ENCODE assay signal across 28 cellular contexts in genomic region chr19:55111238-55111831, GRCh38. TPM values are rescaled to one million over a fixed set of nuclear protein-coding genes. Genes with fewer than 3 reads are reported as not detected.
DNase-seq lines count a peak whose midpoint lies in the region; ATAC-seq and TF ChIP-seq lines count a peak whose summit lies in the region.
"Had no signal": no experiment of that assay in that cellular context is flagged by ENCODE, and none has a peak within 500 bp of the region (broad histone marks: within the 10 kb centered on the region; RNA-seq: fewer than 3 reads in every experiment).

No MANE protein-coding gene starts in this region.

- 52 to 53% methylated on average over 20 to 21 of the region's 21 CpGs for WGBS in GM23248 (ENCODE audit: low coverage in 1 of 2, low lambda C conversion rate in 2 of 2, missing lambda C conversion rate in 2 of 2), 2 experiments
- 82 to 91% methylated on average over 21 of the region's 21 CpGs for WGBS in lung, 2 donors

- ATAC-seq in central memory CD8-positive, alpha-beta T cell (replicated peaks; ENCODE audit: extremely low read depth, poor library complexity, severe bottlenecking) = no peak
- ATAC-seq in lung (ENCODE audit: insufficient read depth, low FRiP score) (no peak), HG03095 (IDR thresholded peaks at IDR 0.05; ENCODE audit: unreplicated experiment) (no peak), GM21737 (IDR thresholded peaks at IDR 0.05; ENCODE audit: unreplicated experiment) (no peak)
- ATAC-seq: activated CD8-positive, alpha-beta T cell treated with anti-CD3 and anti-CD28 coated beads, Interleukin-2, amount 10 ng/mL, durations not matched to agents 7 days and 5 days; activated T-cell treated with anti-CD3 and anti-CD28 coated beads, Interleukin-2, amount 50 U/mL, for 4 hours; effector memory CD8-positive, alpha-beta T cell; GM12878 had no signal

- no peaks in the 10 kb centered on the region for H3K36me3 ChIP-seq in GM23248 (ENCODE audit: low read depth)
- peaks cover 0 to 25% of the 10 kb centered on the region in 2 donors for H3K36me3 ChIP-seq in lung (ENCODE audit: control insufficient read depth in 2 of 2, insufficient read depth in 2 of 2, low read length in 2 of 2)
- peaks cover 11 to 16% (median 14%) of the 10 kb centered on the region in 3 donors for H3K36me3 ChIP-seq in skeletal muscle tissue (ENCODE audit: control insufficient read depth in 3 of 3, insufficient read depth in 3 of 3, low read length in 3 of 3)
- H3K36me3 ChIP-seq: HAP-1 had no signal

- H3K4me1 ChIP-seq in GM23248 (ENCODE audit: insufficient read depth) (peaks cover 22% of the 10 kb centered on the region), lung (ENCODE audit: control insufficient read depth in 2 of 2, insufficient read depth in 2 of 2, low read length in 2 of 2) (peaks cover 13 to 19% of the 10 kb centered on the region in 2 donors), skeletal muscle tissue (ENCODE audit: control insufficient read depth in 3 of 3, insufficient read depth in 3 of 3, low read length in 3 of 3) (peaks cover 34 to 45% (median 34%) of the 10 kb centered on the region in 3 donors)

- peaks cover 15% of the 10 kb centered on the region for H3K36me3 Mint-ChIP-seq in central memory CD8-positive, alpha-beta T cell (ENCODE audit: insufficient read depth)

- no peak overlapping the region for H3K9ac ChIP-seq in GM23248
- H3K9ac ChIP-seq in skeletal muscle tissue (ENCODE audit: low read depth in 1 of 3, low read length in 3 of 3) = peak overlapping the region in 1 of 3 donors; percentile 50

- H4K20me1 ChIP-seq in GM23248 (ENCODE audit: insufficient read depth) = 0 out of 2 replicates have a peak, but pooled peaks cover 3% of the 10 kb centered on the region

- no peaks in the 10 kb centered on the region for H3K9me3 Mint-ChIP-seq in central memory CD8-positive, alpha-beta T cell
- H3K9me3 Mint-ChIP-seq: activated B cell treated with CpG ODN at 0.5 μM for 24 hours; activated naive CD4-positive, alpha-beta T cell treated with anti-CD3 and anti-CD28 coated beads, Interleukin-2, amount 10 ng/mL, durations not matched to agents 7 days and 5 days; activated T-cell treated with anti-CD3 and anti-CD28 coated beads, Interleukin-2, amount 50 U/mL, for 4 hours; effector memory CD8-positive, alpha-beta T cell; IgD-negative memory B cell; stimulated activated naive CD8-positive, alpha-beta T cell treated with anti-CD3 and anti-CD28 coated beads, Interleukin-15, Interleukin-2, amounts not matched to agents 100 ng/mL and 50 ng/mL, for 24 hours; T-helper 2 cell treated with Interferon-gamma antibody and Interleukin-4, amounts not matched to agents 5 μg/mL and 100 μg/mL, for 36 hours had no signal

- peaks cover 98% of the 10 kb centered on the region for H3K79me2 ChIP-seq in GM23248 (ENCODE audit: insufficient read depth)

- H3K4me2 ChIP-seq in GM23248 (ENCODE audit: unreplicated experiment) = no peak overlapping the region

- H3K9me2 ChIP-seq in GM23248 (ENCODE audit: insufficient read depth) = no peaks in the 10 kb centered on the region

- H3K27ac Mint-ChIP-seq in central memory CD8-positive, alpha-beta T cell (ENCODE audit: low read depth) = peak overlapping the region; percentile 58
- H3K27ac Mint-ChIP-seq: activated B cell treated with CpG ODN at 0.5 μM for 24 hours; activated CD8-positive, alpha-beta T cell treated with anti-CD3 and anti-CD28 coated beads, Interleukin-2, amount 10 ng/mL, durations not matched to agents 7 days and 5 days; activated naive CD4-positive, alpha-beta T cell treated with anti-CD3 and anti-CD28 coated beads, Interleukin-2, amount 10 ng/mL, durations not matched to agents 7 days and 5 days; IgD-negative memory B cell; stimulated activated naive CD8-positive, alpha-beta T cell treated with anti-CD3 and anti-CD28 coated beads, Interleukin-15, Interleukin-2, amounts not matched to agents 100 ng/mL and 50 ng/mL, for 24 hours; T-helper 2 cell treated with Interferon-gamma antibody and Interleukin-4, amounts not matched to agents 5 μg/mL and 100 μg/mL, for 36 hours had no signal

- no peak overlapping the region for H2AFZ ChIP-seq in GM23248

- H3K9me3 ChIP-seq in GM23248 (ENCODE audit: low read depth) = no peaks in the 10 kb centered on the region
- no peaks in the 10 kb centered on the region for H3K9me3 ChIP-seq in lung (ENCODE audit: control insufficient read depth in 2 of 2, insufficient read depth in 1 of 2, low read length in 1 of 2)
- no peaks in the 10 kb centered on the region for H3K9me3 ChIP-seq in skeletal muscle tissue (ENCODE audit: control insufficient read depth in 3 of 3, low read length in 3 of 3)
- H3K9me3 ChIP-seq: HAP-1, neutrophil had no signal

- TF ChIP-seq CTCF in lung (IDR thresholded peaks at IDR 0.05; ENCODE audit: control extremely low read depth, extremely low read depth) = no peak

- H3K4me3 ChIP-seq in GM23248 = no peak overlapping the region
- no peak overlapping the region for H3K4me3 ChIP-seq in lung
- H3K4me3 ChIP-seq in skeletal muscle tissue (ENCODE audit: low read length in 3 of 3) = no peak overlapping the region
- H3K4me3 ChIP-seq: GM12878, HAP-1 had no signal

- H3F3A ChIP-seq in GM23248 (ENCODE audit: insufficient read depth) = no peaks in the 10 kb centered on the region

- peaks cover 36% of the 10 kb centered on the region for H3K4me1 Mint-ChIP-seq in central memory CD8-positive, alpha-beta T cell

- H3K27ac ChIP-seq in GM23248 (0 out of 2 replicates have a peak overlapping the region, but pooled peaks have one; percentile 12), lung (ENCODE audit: low read depth in 1 of 2, low read length in 1 of 2) (peak overlapping the region; percentile 0 to 4), skeletal muscle tissue (ENCODE audit: low read depth, low read length) (peak overlapping the region; percentile 28)
- H3K27ac ChIP-seq: C4-2B, neutrophil had no signal

- H3K4me3 Mint-ChIP-seq in central memory CD8-positive, alpha-beta T cell = no peak overlapping the region
- H3K4me3 Mint-ChIP-seq: activated B cell treated with CpG ODN at 0.5 μM for 24 hours; activated CD8-positive, alpha-beta T cell treated with anti-CD3 and anti-CD28 coated beads, Interleukin-2, amount 10 ng/mL, durations not matched to agents 7 days and 5 days; activated naive CD4-positive, alpha-beta T cell treated with anti-CD3 and anti-CD28 coated beads, Interleukin-2, amount 10 ng/mL, durations not matched to agents 7 days and 5 days; activated T-cell treated with anti-CD3 and anti-CD28 coated beads, Interleukin-2, amount 50 U/mL, for 4 hours; effector memory CD8-positive, alpha-beta T cell; stimulated activated naive CD8-positive, alpha-beta T cell treated with anti-CD3 and anti-CD28 coated beads, Interleukin-15, Interleukin-2, amounts not matched to agents 100 ng/mL and 50 ng/mL, for 24 hours; T-helper 2 cell treated with Interferon-gamma antibody and Interleukin-4, amounts not matched to agents 5 μg/mL and 100 μg/mL, for 36 hours had no signal

- H3K27me3 ChIP-seq in GM23248 (replicated peaks; ENCODE audit: insufficient read depth) (no peaks in the 10 kb centered on the region), lung (ENCODE audit: control insufficient read depth, insufficient read depth) (no peaks in the 10 kb centered on the region), skeletal muscle tissue (ENCODE audit: control insufficient read depth in 3 of 3, insufficient read depth in 3 of 3, low read length in 3 of 3) (no peaks in the 10 kb centered on the region)
- H3K27me3 ChIP-seq: neutrophil had no signal

- no peak for TF ChIP-seq POLR2A in erythroblast (IDR thresholded peaks at IDR 0.05; ENCODE audit: low read length)

- H3K27me3 Mint-ChIP-seq in central memory CD8-positive, alpha-beta T cell = no peaks in the 10 kb centered on the region
- H3K27me3 Mint-ChIP-seq: activated B cell treated with CpG ODN at 0.5 μM for 24 hours; activated naive CD4-positive, alpha-beta T cell treated with anti-CD3 and anti-CD28 coated beads, Interleukin-2, amount 10 ng/mL, durations not matched to agents 7 days and 5 days; effector memory CD8-positive, alpha-beta T cell; IgD-negative memory B cell; stimulated activated naive CD8-positive, alpha-beta T cell treated with anti-CD3 and anti-CD28 coated beads, Interleukin-15, Interleukin-2, amounts not matched to agents 100 ng/mL and 50 ng/mL, for 24 hours had no signal

- in situ Hi-C loops in GM23248 (cut with MboI) = no loop called here

- DNase-seq in GM23248 (no peak), lung (ENCODE audit: low spot score) (no peak), erythroblast (lab: John Stamatoyannopoulos, UW) (no peak), DMS53 treated with DMSO at 0.1 percent for 48 hours (lab: John Stamatoyannopoulos, UW; ENCODE audit: unreplicated experiment) (no peak)
- no peak for DNase-seq in central memory CD8-positive, alpha-beta T cell (ENCODE audit: low spot score in 2 of 2)
- DNase-seq: activated B cell treated with CpG ODN at 0.5 μM for 24 hours; activated CD8-positive, alpha-beta T cell treated with anti-CD3 and anti-CD28 coated beads, Interleukin-2, amount 10 ng/mL, durations not matched to agents 7 days and 5 days; activated naive CD4-positive, alpha-beta T cell treated with anti-CD3 and anti-CD28 coated beads, Interleukin-2, amount 10 ng/mL, durations not matched to agents 7 days and 5 days; activated T-cell treated with anti-CD3 and anti-CD28 coated beads, Interleukin-2, amount 50 U/mL, for 4 hours; DMS 273 treated with DMSO at 0.1 percent for 48 hours; effector memory CD8-positive, alpha-beta T cell; GF-D8; hippocampal formation; mesendoderm; MM.1S; NCI-H146; NCI-H82 had no signal

RNA-seq across cellular contexts. Expression of gene PPP1R12C, which starts 6.1 kb away (rescaled TPM):
- 66.9 and 82.5 TPM in 2 replicates for total RNA-seq in GM23248 (2014; rRNA removed; shearing (Covaris generic))
- polyA plus RNA-seq in GM23248 (2016; fragmentation: Nextera tagmentation; extraction: Ambion mirVana) = 16.4 and 17.3 TPM in 2 replicates
- total RNA-seq in lung = 100 to 1,000 TPM in 1 of 2 donors, 10 to 100 TPM in 1; 47.4 to 163 TPM
- 100 to 1,000 TPM; 108 to 114 TPM for polyA plus RNA-seq in lung
- 24.5 TPM for total RNA-seq in skeletal muscle tissue

RNA-seq across cellular contexts. Expression of gene EPS8L1, which starts 35.7 kb away (rescaled TPM):
- total RNA-seq in GM23248 (2014; rRNA removed; shearing (Covaris generic)) = 0.76 and 1.3 TPM in 2 replicates
- 0.56 and 1.1 TPM in 2 replicates for polyA plus RNA-seq in GM23248 (2016; fragmentation: Nextera tagmentation; extraction: Ambion mirVana)
- total RNA-seq in lung = 10 to 100 TPM; 19.5 to 49.0 TPM
- polyA plus RNA-seq in lung = 10 to 100 TPM; 24.6 to 61.8 TPM
- total RNA-seq in skeletal muscle tissue = 1.0 TPM

RNA-seq across cellular contexts. Expression of gene TNNT1, which starts 37.7 kb away (rescaled TPM):
- 0.76 TPM in 1 of 2 replicates, not detected in the other for total RNA-seq in GM23248 (2014; rRNA removed; shearing (Covaris generic))
- 1.3 and 1.8 TPM in 2 replicates for polyA plus RNA-seq in GM23248 (2016; fragmentation: Nextera tagmentation; extraction: Ambion mirVana)
- total RNA-seq in lung = 1 to 10 TPM; 1.5 to 4.1 TPM
- 1 to 10 TPM; 1.2 to 5.2 TPM for polyA plus RNA-seq in lung
- total RNA-seq in skeletal muscle tissue = 540 TPM
- total RNA-seq: activated B cell treated with CpG ODN at 0.5 μM for 24 hours; activated CD8-positive, alpha-beta T cell treated with anti-CD3 and anti-CD28 coated beads, Interleukin-2, amount 10 ng/mL, durations not matched to agents 7 days and 5 days; activated T-cell treated with anti-CD3 and anti-CD28 coated beads, Interleukin-2, amount 50 U/mL, for 4 hours had no signal
- polyA plus RNA-seq: IgD-negative memory B cell had no signal

RNA-seq across cellular contexts. Expression of gene TNNI3, which starts 46.2 kb away (rescaled TPM):
- total RNA-seq in GM23248 (2014; rRNA removed; shearing (Covaris generic)) = not detected in 2 replicates
- polyA plus RNA-seq in GM23248 (2016; fragmentation: Nextera tagmentation; extraction: Ambion mirVana) (0.35 TPM in 1 of 2 replicates, not detected in the other), lung (1 to 10 TPM; 1.2 to 2.2 TPM)
- total RNA-seq in lung (1 to 10 TPM; 4.4 to 4.8 TPM), skeletal muscle tissue (4.7 TPM)
- total RNA-seq: activated B cell treated with CpG ODN at 0.5 μM for 24 hours; activated CD8-positive, alpha-beta T cell treated with anti-CD3 and anti-CD28 coated beads, Interleukin-2, amount 10 ng/mL, durations not matched to agents 7 days and 5 days; activated T-cell treated with anti-CD3 and anti-CD28 coated beads, Interleukin-2, amount 50 U/mL, for 4 hours; astrocyte; GM12878 had no signal
- polyA plus RNA-seq: GM12878, IgD-negative memory B cell had no signal

RNA-seq across cellular contexts. Expression of gene RDH13, which starts 48.4 kb away (rescaled TPM):
- 6.4 and 11.8 TPM in 2 replicates for total RNA-seq in GM23248 (2014; rRNA removed; shearing (Covaris generic))
- polyA plus RNA-seq in GM23248 (2016; fragmentation: Nextera tagmentation; extraction: Ambion mirVana) = 7.8 and 9.6 TPM in 2 replicates
- 10 to 100 TPM; 17.5 to 30.5 TPM for total RNA-seq in lung
- polyA plus RNA-seq in lung = 10 to 100 TPM in 1 of 2 donors, 1 to 10 TPM in 1; 9.2 to 19.7 TPM
- 12.5 TPM for total RNA-seq in skeletal muscle tissue

Comparison
In these comparisons a context has a peak if more than half of its experiments do, and no peak if none do; other contexts are left out.
1. RNA of gene TNNT1, which starts 37.7 kb away (total RNA-seq): 540 TPM in skeletal muscle tissue (single experiment); 1.5 to 4.1 TPM in lung and 0.76 TPM in GM23248; every median in the first group is over 100 times any median in the second.
2. Peak in every context shown above with its lines, with median percentiles within 50 percentile points of each other: H3K27ac ChIP-seq.